ENCODE assay signal across 34 cellular contexts in genomic region chr11:129885381-129885780, GRCh38.
"Had no signal": no experiment of that assay in that cellular context is flagged by ENCODE, and none has a peak within 500 bp of the region (broad histone marks: within the 10 kb centered on the region; RNA-seq: fewer than 3 reads in every experiment).

No MANE protein-coding gene starts in this region.

- H3K4me2 ChIP-seq: KMS-11 had no signal

- H3K27ac ChIP-seq: KMS-11 had no signal

- H3K9me3 ChIP-seq: MG63 had no signal

- H3K9ac ChIP-seq: KMS-11 had no signal

- H3K4me3 ChIP-seq: MG63 had no signal

- DNase-seq: Karpas-422, Kasumi-1, MG63, MM.1S, MV-4-11, NCI-H1048, NCI-H1092, NCI-H1092 treated with DMSO at 0.1 percent for 48 hours, NCI-H1105, NCI-H1105 treated with DMSO at 0.1 percent for 48 hours, NCI-H1417, NCI-H1417 treated with DMSO at 0.1 percent for 48 hours, NCI-H1436, NCI-H1436 treated with DMSO at 0.1 percent for 48 hours, NCI-H146, NCI-H1694, NCI-H1694 treated with DMSO at 0.1 percent for 48 hours, NCI-H187, NCI-H187 treated with DMSO at 0.1 percent for 48 hours, NCI-H1930, NCI-H2029, NCI-H2029 treated with DMSO at 0.1 percent for 48 hours, NCI-H2081, NCI-H2081 treated with DMSO at 0.1 percent for 48 hours, NCI-H2107, NCI-H2171, NCI-H2171 treated with DMSO at 0.1 percent for 48 hours, NCI-H2227 treated with DMSO at 0.1 percent for 48 hours, NCI-H226, NCI-H345, NCI-H446, NCI-H446 treated with DMSO at 0.1 percent for 48 hours, NCI-H510A had no signal

- H3K27me3 ChIP-seq: MG63 had no signal
